In genomic region chr17:13688716-13689115, GRCh38 we compare ENCODE assay signal across 38 cellular contexts.
"Had no signal": no experiment of that assay in that cellular context is flagged by ENCODE, and none has a peak within 500 bp of the region (broad histone marks: within the 10 kb centered on the region; RNA-seq: fewer than 3 reads in every experiment).

No MANE protein-coding gene starts in this region.

- ATAC-seq: activated CD8-positive, alpha-beta T cell treated with anti-CD3 and anti-CD28 coated beads for 36 hours; activated naive CD4-positive, alpha-beta T cell treated with anti-CD3 and anti-CD28 coated beads, Interleukin-2, amount 50 U/mL, for 72 hours; activated T-cell treated with anti-CD3 and anti-CD28 coated beads, Interleukin-2, amount 50 U/mL, for 4 hours; activated T-cell treated with anti-CD3 and anti-CD28 coated beads, Interleukin-2, amount 50 U/mL, for 72 hours; activated T-helper 17 cell treated with anti-CD3 and anti-CD28 coated beads, Interleukin-2, amount 50 U/mL, for 72 hours; body of pancreas had no signal

- H3K27ac ChIP-seq: adrenal gland, body of pancreas, brain microvascular endothelial cell, breast epithelium, cardiac muscle cell, VCaP had no signal

- H3K4me1 ChIP-seq: adrenal gland, body of pancreas, breast epithelium had no signal

- H3K36me3 ChIP-seq: adrenal gland, brain microvascular endothelial cell, breast epithelium, cardiac muscle cell had no signal

- H3K27ac Mint-ChIP-seq: activated B cell treated with CpG ODN at 0.5 μM for 24 hours; activated CD4-positive, alpha-beta memory T cell treated with anti-CD3 and anti-CD28 coated beads for 36 hours; activated CD4-positive, alpha-beta T cell treated with anti-CD3 and anti-CD28 coated beads, Interleukin-2, amount 10 ng/mL, durations not matched to agents 24 days and 14 days; activated CD8-positive, alpha-beta T cell treated with anti-CD3 and anti-CD28 coated beads for 36 hours; activated naive CD4-positive, alpha-beta T cell treated with anti-CD3 and anti-CD28 coated beads for 36 hours; activated naive CD4-positive, alpha-beta T cell treated with anti-CD3 and anti-CD28 coated beads, Interleukin-2, amount 50 U/mL, for 72 hours; activated naive CD8-positive, alpha-beta T cell treated with anti-CD3 and anti-CD28 coated beads for 36 hours; activated T-cell treated with anti-CD3 and anti-CD28 coated beads, Interleukin-2, amount 50 U/mL, for 72 hours; activated T-helper 1 cell treated with anti-CD3 and anti-CD28 coated beads, Interleukin-12 subunit alpha, Interleukin-12 subunit beta, Interleukin-2, Interleukin-4 antibody, amounts not matched to agents 30 ng/mL and 10 ng/mL and 1 ng/mL, durations not matched to agents 14 hours and 24 hours and 36 hours; activated T-helper 17 cell treated with anti-CD3 and anti-CD28 coated beads, Interleukin-2, amount 50 U/mL, for 72 hours; T-helper 1 cell treated with Interleukin-12 subunit alpha and Interleukin-12 subunit beta and Interleukin-4 antibody, amounts not matched to agents 30 μg/mL and 1 μg/mL, for 36 hours; T-helper 2 cell treated with Interferon-gamma antibody and Interleukin-4, amounts not matched to agents 5 μg/mL and 100 μg/mL, for 36 hours had no signal

- H3K4me3 Mint-ChIP-seq: activated B cell treated with CpG ODN at 0.5 μM for 24 hours; activated CD4-positive, alpha-beta memory T cell treated with anti-CD3 and anti-CD28 coated beads for 36 hours; activated CD4-positive, alpha-beta T cell treated with anti-CD3 and anti-CD28 coated beads, Interleukin-2, amount 10 ng/mL, durations not matched to agents 24 days and 14 days; activated CD8-positive, alpha-beta T cell treated with anti-CD3 and anti-CD28 coated beads for 36 hours; activated naive CD4-positive, alpha-beta T cell treated with anti-CD3 and anti-CD28 coated beads for 36 hours; activated naive CD8-positive, alpha-beta T cell treated with anti-CD3 and anti-CD28 coated beads for 36 hours; activated T-cell treated with anti-CD3 and anti-CD28 coated beads, Interleukin-2, amount 50 U/mL, for 4 hours; activated T-cell treated with anti-CD3 and anti-CD28 coated beads, Interleukin-2, amount 50 U/mL, for 72 hours; activated T-helper 1 cell treated with anti-CD3 and anti-CD28 coated beads, Interleukin-12 subunit alpha, Interleukin-12 subunit beta, Interleukin-2, Interleukin-4 antibody, amounts not matched to agents 30 ng/mL and 10 ng/mL and 1 ng/mL, durations not matched to agents 14 hours and 24 hours and 36 hours; activated T-helper 17 cell treated with anti-CD3 and anti-CD28 coated beads, Interleukin-2, amount 50 U/mL, for 72 hours; central memory CD8-positive, alpha-beta T cell; T-helper 1 cell treated with Interleukin-12 subunit alpha and Interleukin-12 subunit beta and Interleukin-4 antibody, amounts not matched to agents 30 μg/mL and 1 μg/mL, for 36 hours; T-helper 2 cell treated with Interferon-gamma antibody and Interleukin-4, amounts not matched to agents 5 μg/mL and 100 μg/mL, for 36 hours had no signal

- H3K4me1 Mint-ChIP-seq: activated B cell treated with CpG ODN at 0.5 μM for 24 hours; activated CD4-positive, alpha-beta T cell treated with anti-CD3 and anti-CD28 coated beads, Interleukin-2, amount 10 ng/mL, durations not matched to agents 24 days and 14 days; activated naive CD8-positive, alpha-beta T cell treated with anti-CD3 and anti-CD28 coated beads for 36 hours; activated T-helper 17 cell treated with anti-CD3 and anti-CD28 coated beads, Interleukin-2, amount 50 U/mL, for 72 hours; central memory CD8-positive, alpha-beta T cell had no signal

- H3K36me3 Mint-ChIP-seq: activated CD4-positive, alpha-beta memory T cell treated with anti-CD3 and anti-CD28 coated beads for 36 hours; activated naive CD4-positive, alpha-beta T cell treated with anti-CD3 and anti-CD28 coated beads, Interleukin-2, amount 50 U/mL, for 72 hours; activated naive CD8-positive, alpha-beta T cell treated with anti-CD3 and anti-CD28 coated beads for 36 hours had no signal

- H3K9me3 Mint-ChIP-seq: activated CD4-positive, alpha-beta memory T cell treated with anti-CD3 and anti-CD28 coated beads for 36 hours; activated CD4-positive, alpha-beta T cell treated with anti-CD3 and anti-CD28 coated beads, Interleukin-2, amount 10 ng/mL, durations not matched to agents 24 days and 14 days; activated naive CD4-positive, alpha-beta T cell treated with anti-CD3 and anti-CD28 coated beads, Interleukin-2, amount 50 U/mL, for 72 hours; activated naive CD8-positive, alpha-beta T cell treated with anti-CD3 and anti-CD28 coated beads for 36 hours; activated T-cell treated with anti-CD3 and anti-CD28 coated beads, Interleukin-2, amount 50 U/mL, for 4 hours; activated T-helper 1 cell treated with anti-CD3 and anti-CD28 coated beads, Interleukin-12 subunit alpha, Interleukin-12 subunit beta, Interleukin-2, Interleukin-4 antibody, amounts not matched to agents 30 ng/mL and 10 ng/mL and 1 ng/mL, durations not matched to agents 14 hours and 24 hours and 36 hours; activated T-helper 17 cell treated with anti-CD3 and anti-CD28 coated beads, Interleukin-2, amount 50 U/mL, for 72 hours; central memory CD8-positive, alpha-beta T cell; T-helper 1 cell treated with Interleukin-12 subunit alpha and Interleukin-12 subunit beta and Interleukin-4 antibody, amounts not matched to agents 30 μg/mL and 1 μg/mL, for 36 hours; T-helper 2 cell treated with Interferon-gamma antibody and Interleukin-4, amounts not matched to agents 5 μg/mL and 100 μg/mL, for 36 hours had no signal

- H3K4me3 ChIP-seq: adrenal gland, body of pancreas, breast epithelium, cardiac muscle cell had no signal

- DNase-seq: activated B cell treated with CpG ODN at 0.5 μM for 24 hours; activated CD4-positive, alpha-beta memory T cell treated with anti-CD3 and anti-CD28 coated beads for 36 hours; activated CD4-positive, alpha-beta T cell treated with anti-CD3 and anti-CD28 coated beads for 4 hours; activated CD4-positive, alpha-beta T cell treated with anti-CD3 and anti-CD28 coated beads, Interleukin-2, amount 10 ng/mL, durations not matched to agents 24 days and 14 days; activated CD4-positive, alpha-beta T cell treated with anti-CD3 and anti-CD28 coated beads, Interleukin-2, amount 50 U/mL, for 1 hour; activated CD4-positive, alpha-beta T cell treated with anti-CD3 and anti-CD28 coated beads, Interleukin-2, amount 50 U/mL, for 4 hours; activated CD4-positive, CD25-positive, alpha-beta regulatory T cell treated with anti-CD3 and anti-CD28 coated beads, Interleukin-2, amount 50 U/mL, for 72 hours; activated CD8-positive, alpha-beta memory T cell treated with anti-CD3 and anti-CD28 coated beads, Interleukin-2, amount 50 U/mL, for 4 hours; activated CD8-positive, alpha-beta T cell treated with anti-CD3 and anti-CD28 coated beads for 36 hours; activated effector memory CD4-positive, alpha-beta T cell treated with anti-CD3 and anti-CD28 coated beads, Interleukin-2, amount 50 U/mL, for 16 hours; activated gamma-delta T cell treated with Interleukin-2 at 50 U/mL for 16 hours; activated naive CD4-positive, alpha-beta T cell; activated naive CD4-positive, alpha-beta T cell treated with anti-CD3 and anti-CD28 coated beads for 36 hours; activated naive CD4-positive, alpha-beta T cell treated with anti-CD3 and anti-CD28 coated beads, Interleukin-2, amount 50 U/mL, for 16 hours; activated naive CD8-positive, alpha-beta T cell treated with anti-CD3 and anti-CD28 coated beads for 36 hours; activated T-cell treated with anti-CD3 and anti-CD28 coated beads for 4 hours; activated T-cell treated with anti-CD3 and anti-CD28 coated beads, Interleukin-2, amount 50 U/mL, for 1 hour; activated T-cell treated with anti-CD3 and anti-CD28 coated beads, Interleukin-2, amount 50 U/mL, for 4 hours; activated T-cell treated with anti-CD3 and anti-CD28 coated beads, Interleukin-2, amount 50 U/mL, for 72 hours; adrenal gland; amniotic stem cell; aorta; body of pancreas; brain microvascular endothelial cell; caudate nucleus; cerebellar nuclear complex; T-helper 1 cell; T-helper 2 cell; T-helper 9 cell had no signal

- H3K9me3 ChIP-seq: body of pancreas had no signal

- H3K27me3 ChIP-seq: adrenal gland, body of pancreas, brain microvascular endothelial cell, breast epithelium, cardiac muscle cell had no signal
